ENCODE assay signal across 8 cellular contexts in genomic region chr17:83051423-83052240, GRCh38. TPM values are rescaled to one million over a fixed set of nuclear protein-coding genes. Genes with fewer than 3 reads are reported as not detected.
A peak's percentile ranks its signal among the peaks of the same experiment; 100 is the strongest.
DNase-seq lines count a peak whose midpoint lies in the region; ATAC-seq and TF ChIP-seq lines count a peak whose summit lies in the region.

No MANE protein-coding gene starts in this region.

- TF ChIP-seq CTCF in foreskin keratinocyte (conservative IDR thresholded peaks at IDR 0.05), result peak; percentile 3

- H3K4me3 ChIP-seq in H7 (ENCODE audit: insufficient read depth, low read depth, low read length), result peak overlapping the region; percentile 88
- peak overlapping the region; percentile 57 for H3K4me3 ChIP-seq in neuron (ENCODE audit: low read length)

- ATAC-seq in foreskin keratinocyte, result peak; percentile 95

- peaks cover 10% of the 10 kb centered on the region for H3K9me3 ChIP-seq in neuron (ENCODE audit: low read length)

- H3K36me3 ChIP-seq in H7 (replicated peaks; ENCODE audit: control insufficient read depth, insufficient read depth, low read length) (no peaks in the 10 kb centered on the region; the same call in 1 of the 2 replicates), neuron (ENCODE audit: insufficient read depth, low read length) (peaks cover 12% of the 10 kb centered on the region)

- peak overlapping the region; percentile 74 for H2AFZ ChIP-seq in neuron (ENCODE audit: low read depth, low read length)

- H3K4me1 ChIP-seq in foreskin keratinocyte, result peaks cover 4% of the 10 kb centered on the region
- H3K4me1 ChIP-seq in neuron (ENCODE audit: insufficient read depth, low read length), result peaks cover 4% of the 10 kb centered on the region

- no peak overlapping the region for H3K27ac ChIP-seq in foreskin keratinocyte

- H3K27me3 ChIP-seq in H7 (ENCODE audit: control insufficient read depth, insufficient read depth, low read length) (no peaks in the 10 kb centered on the region), foreskin keratinocyte (no peaks in the 10 kb centered on the region), neuron (ENCODE audit: insufficient read depth, low read length) (no peaks in the 10 kb centered on the region)

- DNase-seq in ELR (ENCODE audit: low read depth) (peak; percentile 98), H7 (peak; percentile 100), M059J (ENCODE audit: low read depth) (peak; percentile 94), SHP77 treated with DMSO at 0.1 percent for 48 hours (lab: John Stamatoyannopoulos, UW) (peak; percentile 89), foreskin keratinocyte (peak; percentile 75 to 84), stromal cell of bone marrow (ENCODE audit: low read depth) (peak; percentile 92)
- peak; percentile 95 for DNase-seq in activated gamma-delta T cell treated with anti-CD3 and anti-CD28 coated beads, Interleukin-2, amount 50 U/mL, for 16 hours (ENCODE audit: low read depth)

RNA-seq across cellular contexts. Expression of gene METRNL, which starts 27.8 kb away (rescaled TPM):
- total RNA-seq in H7 (2014; rRNA removed; shearing (Covaris generic)), result 26.6 and 32.0 TPM in 2 replicates
- 37.6 and 42.7 TPM in 2 replicates for total RNA-seq in M059J (2014; rRNA removed; shearing (Covaris generic))
- total RNA-seq in foreskin keratinocyte, result 1.4 and 2.0 TPM in 2 replicates
- 2.0 and 3.6 TPM in 2 replicates for polyA plus RNA-seq in foreskin keratinocyte
